In the genomic region with DNA sequence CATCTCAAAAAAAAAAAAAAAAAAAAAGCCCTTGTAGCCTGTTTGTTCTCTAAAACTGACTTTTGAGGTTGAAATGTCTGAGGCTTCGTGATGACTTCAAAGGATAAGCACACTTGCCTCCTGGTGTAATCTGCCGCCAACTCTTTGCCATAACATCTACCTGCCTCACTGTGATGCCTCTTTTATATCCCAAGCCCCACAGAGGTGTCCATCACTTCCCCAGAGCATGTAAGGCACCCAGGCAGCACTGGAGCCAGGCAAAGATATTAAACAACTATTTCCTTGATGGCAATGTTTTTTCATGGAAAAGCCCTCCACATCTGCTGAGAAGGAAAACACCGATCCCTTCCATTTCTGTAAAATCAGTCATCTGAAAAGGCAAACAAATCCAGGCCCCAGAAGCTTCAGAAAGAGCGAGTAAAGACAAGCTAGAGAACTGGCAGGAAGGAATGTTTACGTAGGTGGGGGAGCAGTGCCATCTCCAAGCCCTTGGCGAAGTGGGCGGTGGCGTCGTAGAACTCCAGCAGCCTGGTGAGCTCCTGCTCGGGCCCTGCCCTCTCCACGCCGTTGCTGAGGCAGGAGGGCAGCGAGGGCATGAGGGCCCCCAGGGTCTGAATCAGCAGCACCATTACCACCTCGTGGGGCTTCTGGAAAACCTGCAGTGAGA, we compare ENCODE assay signal across 9 cellular contexts. TPM values are rescaled to one million over a fixed set of nuclear protein-coding genes. Genes with fewer than 3 reads are reported as not detected.
DNase-seq lines count a peak whose midpoint lies in the region; ATAC-seq and FAIRE-seq lines count a peak whose summit lies in the region.
"Had no signal": no experiment of that assay in that cellular context is flagged by ENCODE, and none has a peak within 500 bp of the region (broad histone marks: within the 10 kb centered on the region; RNA-seq: fewer than 3 reads in every experiment).

No MANE protein-coding gene starts in this region.

- 80 to 88% (median 81%) methylated on average over 14 of the region's 14 CpGs for WGBS in small intestine, 3 donors

- H3K36me3 ChIP-seq in rectal smooth muscle tissue (ENCODE audit: control insufficient read depth, insufficient read depth, low read length) (peaks cover 2% of the 10 kb centered on the region), small intestine (ENCODE audit: control insufficient read depth in 2 of 2, insufficient read depth in 2 of 2, low read length in 2 of 2) (no peaks in the 10 kb centered on the region)

- DNase-seq in EH (ENCODE audit: low read depth), result peak; percentile 28
- peak; percentile 60 to 86 for DNase-seq in NCI-H446 (lab: John Stamatoyannopoulos, UW)
- peak; percentile 69 for DNase-seq in epithelial cell of prostate (ENCODE audit: low read depth, low spot score)
- no peak for DNase-seq in T-helper 9 cell
- no peak for DNase-seq in small intestine
- no peak for DNase-seq in NCI-H226
- DNase-seq: aorta had no signal

- H3K27ac ChIP-seq in epithelial cell of prostate, result peak overlapping the region; percentile 96
- H3K27ac ChIP-seq in rectal smooth muscle tissue (ENCODE audit: low read depth, low read length), result peak overlapping the region; percentile 95
- H3K27ac ChIP-seq in small intestine (ENCODE audit: low read depth in 1 of 2, low read length in 1 of 2), result peak overlapping the region in 1 of 2 donors; percentile 69

- no peak for FAIRE-seq in small intestine (lab: Jason Lieb, UNC)

- H3K9ac ChIP-seq in rectal smooth muscle tissue (ENCODE audit: low read length), result no peak overlapping the region

- H3K27me3 ChIP-seq in rectal smooth muscle tissue (ENCODE audit: control insufficient read depth, insufficient read depth, low read length), result no peaks in the 10 kb centered on the region
- H3K27me3 ChIP-seq in small intestine (ENCODE audit: control insufficient read depth in 2 of 2, insufficient read depth in 2 of 2, low read length in 2 of 2), result no peaks in the 10 kb centered on the region

- H3K4me3 ChIP-seq in rectal smooth muscle tissue (ENCODE audit: low read length), result no peak overlapping the region
- no peak overlapping the region for H3K4me3 ChIP-seq in small intestine (ENCODE audit: low read depth in 1 of 2, low read length in 2 of 2)

- no peak for ATAC-seq in GM18858 (IDR thresholded peaks at IDR 0.05; ENCODE audit: unreplicated experiment)

- H3K4me1 ChIP-seq in rectal smooth muscle tissue (ENCODE audit: control insufficient read depth, insufficient read depth, low read length) (peaks cover 15% of the 10 kb centered on the region), small intestine (ENCODE audit: control insufficient read depth in 2 of 2, insufficient read depth in 1 of 2, low read depth in 1 of 2, low read length in 1 of 2) (no peaks in the 10 kb centered on the region)

- H3K9me3 ChIP-seq in small intestine (ENCODE audit: control insufficient read depth, low read depth), result no peaks in the 10 kb centered on the region

RNA-seq across cellular contexts. Expression of gene COG7, which starts 28.6 kb away (rescaled TPM):
- polyA plus RNA-seq in small intestine, result 10 to 100 TPM; 15.7 to 18.1 (median 16.5) TPM

Comparison
In these comparisons a context has a peak if more than half of its experiments do, and no peak if none do; other contexts are left out.
1. DNase-seq: peak in EH (single experiment), NCI-H446 (2 of 2) and epithelial cell of prostate (single experiment); none in T-helper 9 cell (single experiment), small intestine (single experiment) and NCI-H226 (single experiment).